Comparison of ENCODE assay signal across 8 cellular contexts in genomic region chr12:92034858-92035401, GRCh38.
A peak's percentile ranks its signal among the peaks of the same experiment; 100 is the strongest.
DNase-seq lines count a peak whose midpoint lies in the region; ATAC-seq and TF ChIP-seq lines count a peak whose summit lies in the region.

No MANE protein-coding gene starts in this region.

- CTCF ChIA-PET in Panc1 (lab: Charles Lee) = no interaction called here

- BruUV-seq in Panc1 (replicated peaks; lab: Mats Ljungman, UMichigan) = no TSS peak

- no peak for TF ChIP-seq POLR2A in gastrocnemius medialis (IDR thresholded peaks at IDR 0.05)

- H3K4me1 ChIP-seq in Panc1 (ENCODE audit: control insufficient read depth, insufficient read depth, low read length) (peaks cover 6% of the 10 kb centered on the region; the same call in 1 of the 2 replicates), gastrocnemius medialis (peaks cover 19 to 27% of the 10 kb centered on the region in 2 donors)

- H3K9me3 ChIP-seq in Panc1 (ENCODE audit: control insufficient read depth, insufficient read depth, low read depth, low read length) (no peaks in the 10 kb centered on the region), gastrocnemius medialis (no peaks in the 10 kb centered on the region)

- no peaks in the 10 kb centered on the region for H3K27me3 ChIP-seq in Panc1 (ENCODE audit: control insufficient read depth, insufficient read depth, low read length)
- no peaks in the 10 kb centered on the region for H3K27me3 ChIP-seq in gastrocnemius medialis

- peak; percentile 91 for DNase-seq in DMS 273 (lab: John Stamatoyannopoulos, UW; ENCODE audit: unreplicated experiment)
- DNase-seq in Panc1 (ENCODE audit: low read depth, low spot score) = no peak
- peak; percentile 20 for DNase-seq in activated naive CD8-positive, alpha-beta T cell treated with anti-CD3 and anti-CD28 coated beads, Interleukin-2, amount 50 U/mL, for 16 hours (ENCODE audit: low read depth, low spot score)
- DNase-seq in left ventricle myocardium superior = peak; percentile 61
- DNase-seq in gastrocnemius medialis = peak; percentile 23 to 35
- no peak for DNase-seq in GF-D8 (lab: John Stamatoyannopoulos, UW)

- H3K27ac ChIP-seq in Panc1 (ENCODE audit: low read length) (0 out of 2 replicates have a peak overlapping the region, but pooled peaks have one; percentile 55), gastrocnemius medialis (peak overlapping the region; percentile 26 to 58 (median 46))

- intact Hi-C loops in Panc1 (cut with micrococcal nuclease; ENCODE audit: unreplicated experiment) = no loop called here
- intact Hi-C loops in left ventricle myocardium superior (cut with micrococcal nuclease) = no loop called here
- intact Hi-C loops in gastrocnemius medialis (cut with DNase I; ENCODE audit: low total_unique reads) = loop anchor here (5.0 kb wide), 1 partner anchor 107 kb away; no protein-coding TSS in a partner anchor

- H3K36me3 ChIP-seq in Panc1 (ENCODE audit: control insufficient read depth, insufficient read depth, low read length) (no peaks in the 10 kb centered on the region), gastrocnemius medialis (no peaks in the 10 kb centered on the region)

- no peak for TF ChIP-seq CTCF in Panc1 (IDR thresholded peaks at IDR 0.05)
- no peak for TF ChIP-seq CTCF in gastrocnemius medialis (IDR thresholded peaks at IDR 0.05 in 4 of 5, conservative IDR thresholded peaks at IDR 0.05 in 1 of 5)

- ATAC-seq in GM19468 (IDR thresholded peaks at IDR 0.05; ENCODE audit: extremely low read depth, unreplicated experiment) = peak; percentile 75
- peak; percentile 59 for ATAC-seq in HG03565 (IDR thresholded peaks at IDR 0.05; ENCODE audit: unreplicated experiment)
- peak; percentile 60; the same call in 1 of the 2 replicates for ATAC-seq in Panc1
- peak; percentile 63 for ATAC-seq in left ventricle myocardium superior
- ATAC-seq in gastrocnemius medialis = peak; percentile 17 to 31

- in situ Hi-C loops in Panc1 (cut with HindIII; ENCODE audit: low pct_unique_long_range_greater_than_20kb, low sequenced_read_pairs) = no loop called here
- in situ Hi-C loops in gastrocnemius medialis (cut with MboI; ENCODE audit: low sequenced_read_pairs in 4 of 4) = no loop called here

- POLR2A ChIA-PET in Panc1 (lab: Charles Lee) = no interaction called here

- peak overlapping the region; percentile 22 to 52 for H3K4me3 ChIP-seq in Panc1 (ENCODE audit: low read depth in 2 of 2, low read length in 2 of 2)
- H3K4me3 ChIP-seq in gastrocnemius medialis = peak overlapping the region; percentile 22 to 36 (median 26)

Comparison
In these comparisons a context has a peak if more than half of its experiments do, and no peak if none do; other contexts are left out.
1. DNase-seq: peak in DMS 273 (single experiment), activated naive CD8-positive, alpha-beta T cell treated with anti-CD3 and anti-CD28 coated beads, Interleukin-2, amount 50 U/mL, for 16 hours (single experiment), left ventricle myocardium superior (single experiment) and gastrocnemius medialis (2 of 2); none in Panc1 (single experiment) and GF-D8 (single experiment).
2. ATAC-seq: peak in every context shown above with its lines; median percentile 75 in GM19468; 63 in left ventricle myocardium superior; 60 in Panc1; 59 in HG03565; 24 in gastrocnemius medialis.